Comparison of ENCODE assay signal across 1 cellular context in the genomic region with DNA sequence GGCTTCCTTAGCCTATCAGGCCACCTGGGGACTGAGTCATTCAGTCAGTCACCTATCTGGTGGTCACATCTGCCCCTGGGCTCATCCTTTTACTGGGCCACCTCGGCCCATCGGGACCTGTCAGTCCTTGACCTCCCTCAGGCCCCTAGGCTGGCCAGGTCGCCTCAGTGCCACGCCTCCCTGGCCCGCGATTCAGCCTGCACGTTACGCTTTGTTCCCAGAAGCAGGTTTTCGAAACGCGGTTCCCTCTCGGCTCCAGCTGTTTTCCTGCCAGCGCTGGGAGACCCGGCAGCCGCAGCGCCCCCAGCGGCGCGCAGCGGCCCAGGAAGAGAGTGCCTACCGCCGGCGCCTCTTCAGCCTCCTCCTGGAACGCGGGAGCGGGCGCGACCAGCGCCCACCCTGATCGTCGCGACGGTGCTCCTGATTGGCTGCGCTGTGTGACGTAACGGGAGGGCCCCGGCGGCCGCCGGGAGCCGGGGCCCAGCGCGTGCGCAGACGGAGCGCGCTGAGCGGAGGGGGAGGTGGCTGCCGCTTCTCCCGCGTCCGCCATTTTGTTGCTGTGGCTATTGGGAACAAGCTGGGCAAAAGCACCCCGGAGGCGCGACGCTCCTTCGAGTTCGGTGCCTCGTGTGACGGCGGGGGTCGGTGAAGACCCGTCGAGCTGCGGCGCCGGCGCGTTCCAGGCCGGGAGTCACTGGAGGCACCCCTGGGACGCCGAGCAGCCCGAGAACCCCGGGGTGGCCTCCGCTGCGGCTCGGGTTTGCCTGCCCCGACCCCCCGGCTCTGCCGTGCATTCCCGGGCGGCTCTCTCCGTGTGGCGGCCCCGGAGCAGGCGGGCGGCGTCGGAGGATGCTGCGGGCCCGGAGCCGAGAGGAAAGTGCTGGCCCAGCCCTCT.
TF ChIP-seq lines count a peak whose summit lies in the region.

Gene CRKL, plus strand, starts transcription at position 492 of the 895 bp plus-strand sequence. CDS start 528 bp downstream, outside the sequence.

TF ChIP-seq in GM12878, 131 proteins besides CTCF, POLR2A, EP300 and RAD21 (continued from another document and continues in another):
- no peak for TF ChIP-seq ATF2 (IDR thresholded peaks at IDR 0.05; ENCODE audit: low read length)
- no peak for TF ChIP-seq HDGF (IDR thresholded peaks at IDR 0.05)
- no peak for TF ChIP-seq CEBPB (IDR thresholded peaks at IDR 0.05; ENCODE audit: borderline replicate concordance in 1 of 2, low read depth in 2 of 2, low read length in 2 of 2)
- TF ChIP-seq MEF2B (IDR thresholded peaks at IDR 0.05; ENCODE audit: partially characterized antibody, poor library complexity, severe bottlenecking): no peak
- peak; percentile 90; the same call in 1 of the 2 replicates for TF ChIP-seq RB1 (IDR thresholded peaks at IDR 0.05; ENCODE audit: borderline replicate concordance)
- no peak; the same call in 2 of the 3 replicates for TF ChIP-seq POU2F2 (IDR thresholded peaks at IDR 0.05; ENCODE audit: borderline replicate concordance, low read depth, low read length)
- TF ChIP-seq FOXM1 (IDR thresholded peaks at IDR 0.05; ENCODE audit: low read depth, low read length): no peak; the same call in 1 of the 2 replicates
- TF ChIP-seq RCOR1 (conservative IDR thresholded peaks at IDR 0.05; ENCODE audit: low read depth, low read length): 0 out of 2 replicates have a peak, but pooled peaks have one; percentile 49
- TF ChIP-seq ZBED1 (IDR thresholded peaks at IDR 0.05; ENCODE audit: borderline replicate concordance): no peak
- no peak for TF ChIP-seq STAT1 (conservative IDR thresholded peaks at IDR 0.05)
- no peak for TF ChIP-seq SUPT20H (IDR thresholded peaks at IDR 0.05; ENCODE audit: borderline replicate concordance, control insufficient read depth, low read depth, low read length)
- no peak for TF ChIP-seq RAD51 (IDR thresholded peaks at IDR 0.05)
- TF ChIP-seq CBX3 (IDR thresholded peaks at IDR 0.05; ENCODE audit: borderline replicate concordance, low read depth): no peak
- TF ChIP-seq, protein P1, sequence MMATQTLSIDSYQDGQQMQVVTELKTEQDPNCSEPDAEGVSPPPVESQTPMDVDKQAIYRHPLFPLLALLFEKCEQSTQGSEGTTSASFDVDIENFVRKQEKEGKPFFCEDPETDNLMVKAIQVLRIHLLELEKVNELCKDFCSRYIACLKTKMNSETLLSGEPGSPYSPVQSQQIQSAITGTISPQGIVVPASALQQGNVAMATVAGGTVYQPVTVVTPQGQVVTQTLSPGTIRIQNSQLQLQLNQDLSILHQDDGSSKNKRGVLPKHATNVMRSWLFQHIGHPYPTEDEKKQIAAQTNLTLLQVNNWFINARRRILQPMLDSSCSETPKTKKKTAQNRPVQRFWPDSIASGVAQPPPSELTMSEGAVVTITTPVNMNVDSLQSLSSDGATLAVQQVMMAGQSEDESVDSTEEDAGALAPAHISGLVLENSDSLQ (IDR thresholded peaks at IDR 0.05): peak; percentile 59; the same call in 1 of the 2 replicates
- peak; percentile 97 for TF ChIP-seq YY1 (IDR thresholded peaks at IDR 0.05; ENCODE audit: low read depth, low read length)
- 0 out of 4 replicates have a peak, but pooled peaks of 1 of the 2 experiments have one; percentile 22 for TF ChIP-seq SRF (IDR thresholded peaks at IDR 0.05; ENCODE audit: low read depth in 2 of 2, low read length in 2 of 2)
- TF ChIP-seq, protein P2, sequence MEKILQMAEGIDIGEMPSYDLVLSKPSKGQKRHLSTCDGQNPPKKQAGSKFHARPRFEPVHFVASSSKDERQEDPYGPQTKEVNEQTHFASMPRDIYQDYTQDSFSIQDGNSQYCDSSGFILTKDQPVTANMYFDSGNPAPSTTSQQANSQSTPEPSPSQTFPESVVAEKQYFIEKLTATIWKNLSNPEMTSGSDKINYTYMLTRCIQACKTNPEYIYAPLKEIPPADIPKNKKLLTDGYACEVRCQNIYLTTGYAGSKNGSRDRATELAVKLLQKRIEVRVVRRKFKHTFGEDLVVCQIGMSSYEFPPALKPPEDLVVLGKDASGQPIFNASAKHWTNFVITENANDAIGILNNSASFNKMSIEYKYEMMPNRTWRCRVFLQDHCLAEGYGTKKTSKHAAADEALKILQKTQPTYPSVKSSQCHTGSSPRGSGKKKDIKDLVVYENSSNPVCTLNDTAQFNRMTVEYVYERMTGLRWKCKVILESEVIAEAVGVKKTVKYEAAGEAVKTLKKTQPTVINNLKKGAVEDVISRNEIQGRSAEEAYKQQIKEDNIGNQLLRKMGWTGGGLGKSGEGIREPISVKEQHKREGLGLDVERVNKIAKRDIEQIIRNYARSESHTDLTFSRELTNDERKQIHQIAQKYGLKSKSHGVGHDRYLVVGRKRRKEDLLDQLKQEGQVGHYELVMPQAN (conservative IDR thresholded peaks at IDR 0.05): peak; percentile 91
- TF ChIP-seq PAX5 (IDR thresholded peaks at IDR 0.05; ENCODE audit: borderline replicate concordance, low read depth, low read length): peak; percentile 19; the same call in 1 of the 2 replicates
- TF ChIP-seq USF1 (IDR thresholded peaks at IDR 0.05; ENCODE audit: borderline replicate concordance, extremely low read length, insufficient read depth, low read depth, low read length): no peak
- TF ChIP-seq MTA2 (IDR thresholded peaks at IDR 0.05; ENCODE audit: low read depth): no peak; the same call in 1 of the 2 replicates
- TF ChIP-seq ZNF274 (IDR thresholded peaks at IDR 0.05; ENCODE audit: insufficient read depth, insufficient read length): no peak
- no peak for TF ChIP-seq IRF4 (IDR thresholded peaks at IDR 0.05; ENCODE audit: low read depth, low read length)
- no peak for TF ChIP-seq MTA3 (IDR thresholded peaks at IDR 0.05; ENCODE audit: borderline replicate concordance, low read length)
- 0 out of 2 replicates have a peak, but pooled peaks have one; percentile 36 for TF ChIP-seq MEF2A (IDR thresholded peaks at IDR 0.05; ENCODE audit: insufficient read depth, low read depth, low read length)
- no peak for TF ChIP-seq CHD4 (IDR thresholded peaks at IDR 0.05)
- TF ChIP-seq CHD1 (IDR thresholded peaks at IDR 0.05; ENCODE audit: low read depth, low read length): no peak
- TF ChIP-seq WRNIP1 (IDR thresholded peaks at IDR 0.05; ENCODE audit: borderline replicate concordance, low read depth, low read length): no peak
- TF ChIP-seq SIN3A (IDR thresholded peaks at IDR 0.05; ENCODE audit: low read depth, low read length): peak; percentile 83
- TF ChIP-seq CHD2 (IDR thresholded peaks at IDR 0.05; ENCODE audit: borderline replicate concordance, low read depth, low read length): peak; percentile 68
- no peak for TF ChIP-seq ZNF622 (IDR thresholded peaks at IDR 0.05)
- no peak for TF ChIP-seq GABPA (IDR thresholded peaks at IDR 0.05; ENCODE audit: low read depth)
- peak; percentile 12 for TF ChIP-seq HCFC1 (IDR thresholded peaks at IDR 0.05; ENCODE audit: low read length)
- TF ChIP-seq POLR2AphosphoS5 (IDR thresholded peaks at IDR 0.05; ENCODE audit: low read length): peak; percentile 80; the same call in 1 of the 2 replicates
- TF ChIP-seq CUX1 (IDR thresholded peaks at IDR 0.05; ENCODE audit: insufficient replicate concordance, low read depth, low read length): peak; percentile 36
- TF ChIP-seq, protein P3, sequence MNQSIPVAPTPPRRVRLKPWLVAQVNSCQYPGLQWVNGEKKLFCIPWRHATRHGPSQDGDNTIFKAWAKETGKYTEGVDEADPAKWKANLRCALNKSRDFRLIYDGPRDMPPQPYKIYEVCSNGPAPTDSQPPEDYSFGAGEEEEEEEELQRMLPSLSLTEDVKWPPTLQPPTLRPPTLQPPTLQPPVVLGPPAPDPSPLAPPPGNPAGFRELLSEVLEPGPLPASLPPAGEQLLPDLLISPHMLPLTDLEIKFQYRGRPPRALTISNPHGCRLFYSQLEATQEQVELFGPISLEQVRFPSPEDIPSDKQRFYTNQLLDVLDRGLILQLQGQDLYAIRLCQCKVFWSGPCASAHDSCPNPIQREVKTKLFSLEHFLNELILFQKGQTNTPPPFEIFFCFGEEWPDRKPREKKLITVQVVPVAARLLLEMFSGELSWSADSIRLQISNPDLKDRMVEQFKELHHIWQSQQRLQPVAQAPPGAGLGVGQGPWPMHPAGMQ (IDR thresholded peaks at IDR 0.05; ENCODE audit: borderline replicate concordance): no peak
- TF ChIP-seq ZNF687 (IDR thresholded peaks at IDR 0.05): no peak
- no peak for TF ChIP-seq TARDBP (IDR thresholded peaks at IDR 0.05; ENCODE audit: borderline replicate concordance)
- no peak for TF ChIP-seq HDAC6 (IDR thresholded peaks at IDR 0.05; ENCODE audit: unreplicated experiment)
- no peak for TF ChIP-seq SREBF2 (IDR thresholded peaks at IDR 0.05; ENCODE audit: low read length)
- TF ChIP-seq EZH2 (IDR thresholded peaks at IDR 0.05; ENCODE audit: borderline replicate concordance, control insufficient read depth, low read depth, low read length): no peak
- no peak for TF ChIP-seq JUND (IDR thresholded peaks at IDR 0.05; ENCODE audit: low read depth, low read length)
- TF ChIP-seq ZZZ3 (IDR thresholded peaks at IDR 0.05; ENCODE audit: control insufficient read depth, insufficient read length, low read depth): no peak
- peak; percentile 64; the same call in 1 of the 2 replicates for TF ChIP-seq TCF3 (IDR thresholded peaks at IDR 0.05; ENCODE audit: borderline replicate concordance, insufficient read depth, low read depth, low read length)
- TF ChIP-seq ZNF207 (IDR thresholded peaks at IDR 0.05; ENCODE audit: borderline replicate concordance): 0 out of 2 replicates have a peak, but pooled peaks have one; percentile 43
- TF ChIP-seq CREM (IDR thresholded peaks at IDR 0.05; ENCODE audit: low read depth): peak; percentile 64
